ENCODE assay signal across 1 cellular context in the genomic region with DNA sequence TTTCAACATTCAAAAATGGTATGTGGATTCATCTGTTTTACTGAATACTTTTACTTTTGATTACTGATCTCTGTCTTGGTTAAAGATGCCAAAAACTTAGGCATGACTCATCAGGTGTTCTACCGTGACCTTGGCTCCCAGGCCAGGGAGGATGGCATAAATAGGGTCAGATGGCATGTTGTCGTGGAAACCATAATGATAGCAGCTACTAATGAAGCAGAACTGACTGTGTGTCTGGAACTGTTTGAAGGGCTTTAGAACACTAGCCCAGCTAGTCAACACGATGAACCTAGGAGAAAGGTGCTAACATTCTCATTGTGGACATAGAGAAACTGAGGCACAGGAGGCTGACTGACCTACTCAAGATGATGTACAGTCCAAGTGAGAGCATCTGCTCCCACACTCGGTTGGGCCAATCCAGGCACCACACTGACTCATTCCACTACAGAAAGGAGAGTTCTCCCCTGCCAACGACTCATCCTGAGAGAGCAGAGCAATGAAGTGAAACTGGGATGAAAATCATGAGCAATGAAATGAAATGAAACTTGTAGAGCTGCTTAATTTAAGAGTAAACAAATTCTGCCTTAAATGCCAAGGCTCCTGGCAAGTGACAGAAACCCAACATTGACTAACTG.
TF ChIP-seq lines count a peak whose summit lies in the region.

No MANE protein-coding gene starts in this region.

TF ChIP-seq in HepG2, 621 proteins besides CTCF, POLR2A, EP300 and RAD21 (continued from another document):
- TF ChIP-seq, protein P1, sequence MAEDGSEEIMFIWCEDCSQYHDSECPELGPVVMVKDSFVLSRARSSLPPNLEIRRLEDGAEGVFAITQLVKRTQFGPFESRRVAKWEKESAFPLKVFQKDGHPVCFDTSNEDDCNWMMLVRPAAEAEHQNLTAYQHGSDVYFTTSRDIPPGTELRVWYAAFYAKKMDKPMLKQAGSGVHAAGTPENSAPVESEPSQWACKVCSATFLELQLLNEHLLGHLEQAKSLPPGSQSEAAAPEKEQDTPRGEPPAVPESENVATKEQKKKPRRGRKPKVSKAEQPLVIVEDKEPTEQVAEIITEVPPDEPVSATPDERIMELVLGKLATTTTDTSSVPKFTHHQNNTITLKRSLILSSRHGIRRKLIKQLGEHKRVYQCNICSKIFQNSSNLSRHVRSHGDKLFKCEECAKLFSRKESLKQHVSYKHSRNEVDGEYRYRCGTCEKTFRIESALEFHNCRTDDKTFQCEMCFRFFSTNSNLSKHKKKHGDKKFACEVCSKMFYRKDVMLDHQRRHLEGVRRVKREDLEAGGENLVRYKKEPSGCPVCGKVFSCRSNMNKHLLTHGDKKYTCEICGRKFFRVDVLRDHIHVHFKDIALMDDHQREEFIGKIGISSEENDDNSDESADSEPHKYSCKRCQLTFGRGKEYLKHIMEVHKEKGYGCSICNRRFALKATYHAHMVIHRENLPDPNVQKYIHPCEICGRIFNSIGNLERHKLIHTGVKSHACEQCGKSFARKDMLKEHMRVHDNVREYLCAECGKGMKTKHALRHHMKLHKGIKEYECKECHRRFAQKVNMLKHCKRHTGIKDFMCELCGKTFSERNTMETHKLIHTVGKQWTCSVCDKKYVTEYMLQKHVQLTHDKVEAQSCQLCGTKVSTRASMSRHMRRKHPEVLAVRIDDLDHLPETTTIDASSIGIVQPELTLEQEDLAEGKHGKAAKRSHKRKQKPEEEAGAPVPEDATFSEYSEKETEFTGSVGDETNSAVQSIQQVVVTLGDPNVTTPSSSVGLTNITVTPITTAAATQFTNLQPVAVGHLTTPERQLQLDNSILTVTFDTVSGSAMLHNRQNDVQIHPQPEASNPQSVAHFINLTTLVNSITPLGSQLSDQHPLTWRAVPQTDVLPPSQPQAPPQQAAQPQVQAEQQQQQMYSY (CRISPR knock-in tag; IDR thresholded peaks at IDR 0.05): no peak
- TF ChIP-seq SMAD1 (CRISPR knock-in tag; IDR thresholded peaks at IDR 0.05; ENCODE audit: borderline replicate concordance, low read depth): no peak
- no peak for TF ChIP-seq ZBTB42 (CRISPR knock-in tag; IDR thresholded peaks at IDR 0.05)
- no peak for TF ChIP-seq NFIB (CRISPR knock-in tag; IDR thresholded peaks at IDR 0.05; ENCODE audit: borderline replicate concordance)
- TF ChIP-seq, protein P2, sequence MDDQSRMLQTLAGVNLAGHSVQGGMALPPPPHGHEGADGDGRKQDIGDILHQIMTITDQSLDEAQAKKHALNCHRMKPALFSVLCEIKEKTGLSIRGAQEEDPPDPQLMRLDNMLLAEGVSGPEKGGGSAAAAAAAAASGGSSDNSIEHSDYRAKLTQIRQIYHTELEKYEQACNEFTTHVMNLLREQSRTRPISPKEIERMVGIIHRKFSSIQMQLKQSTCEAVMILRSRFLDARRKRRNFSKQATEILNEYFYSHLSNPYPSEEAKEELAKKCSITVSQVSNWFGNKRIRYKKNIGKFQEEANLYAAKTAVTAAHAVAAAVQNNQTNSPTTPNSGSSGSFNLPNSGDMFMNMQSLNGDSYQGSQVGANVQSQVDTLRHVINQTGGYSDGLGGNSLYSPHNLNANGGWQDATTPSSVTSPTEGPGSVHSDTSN (CRISPR knock-in tag; IDR thresholded peaks at IDR 0.05; ENCODE audit: borderline replicate concordance): no peak
- TF ChIP-seq JARID2 (CRISPR knock-in tag; IDR thresholded peaks at IDR 0.05; ENCODE audit: insufficient replicate concordance): no peak
- no peak for TF ChIP-seq ZNF776 (CRISPR knock-in tag; IDR thresholded peaks at IDR 0.05)
- TF ChIP-seq ZNF121 (CRISPR knock-in tag; IDR thresholded peaks at IDR 0.05): no peak
- TF ChIP-seq ZNF773 (CRISPR knock-in tag; IDR thresholded peaks at IDR 0.05; ENCODE audit: borderline replicate concordance): no peak
- no peak for TF ChIP-seq ZNF569 (CRISPR knock-in tag; IDR thresholded peaks at IDR 0.05; ENCODE audit: borderline replicate concordance)
- no peak for TF ChIP-seq GABPA (IDR thresholded peaks at IDR 0.05; ENCODE audit: low read depth, low read length)
- no peak for TF ChIP-seq GABPA (CRISPR knock-in tag; IDR thresholded peaks at IDR 0.05; ENCODE audit: low read depth)
